In the genomic region with DNA sequence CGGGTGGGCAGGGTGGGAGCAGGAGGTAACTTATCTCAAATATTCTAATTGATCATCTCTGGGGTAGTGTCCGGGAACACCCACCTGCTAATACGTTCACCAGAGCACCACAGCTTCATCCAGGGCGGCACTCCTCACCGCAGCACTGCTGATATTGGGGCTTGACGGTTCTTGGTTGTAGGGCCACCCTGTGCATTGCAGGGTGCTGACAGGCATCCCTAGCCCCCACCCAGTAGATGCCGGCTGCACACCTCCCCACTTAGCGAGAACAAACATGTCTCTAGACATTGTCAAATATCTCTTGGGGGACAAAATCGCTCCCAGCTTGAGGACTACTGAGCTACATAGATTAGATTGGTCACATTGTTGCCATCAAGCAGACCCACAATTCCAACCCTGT, we compare ENCODE assay signal across 21 cellular contexts.
"Had no signal": no experiment of that assay in that cellular context is flagged by ENCODE, and none has a peak within 500 bp of the region (broad histone marks: within the 10 kb centered on the region; RNA-seq: fewer than 3 reads in every experiment).

No MANE protein-coding gene starts in this region.

- H3K4me3 ChIP-seq: colonic mucosa, esophagus squamous epithelium, gastrocnemius medialis, heart right ventricle, left lung, lower lobe of right lung had no signal

- H3K27ac ChIP-seq: colonic mucosa, epithelial cell of prostate, esophagus squamous epithelium, gastrocnemius medialis, heart right ventricle, left lung, lower lobe of right lung had no signal

- DNase-seq: colonic mucosa; cortex of kidney; effector CD8-positive, alpha-beta T cell; effector memory CD8-positive, alpha-beta T cell; endodermal cell; erythroblast; esophagus squamous epithelium; foreskin fibroblast; foreskin melanocyte; gastrocnemius medialis; glutamatergic neuron; head of caudate nucleus; heart right ventricle; hippocampal formation; left cardiac atrium; left lung; left ventricle myocardium superior; lower lobe of right lung; mesendoderm; midbrain had no signal

- H3K27me3 ChIP-seq: colonic mucosa, esophagus squamous epithelium, gastrocnemius medialis had no signal

- H3K9me3 ChIP-seq: colonic mucosa, esophagus squamous epithelium, gastrocnemius medialis, heart right ventricle, left lung, lower lobe of right lung had no signal

- H3K4me1 ChIP-seq: colonic mucosa, gastrocnemius medialis, lower lobe of right lung had no signal

- H3K36me3 ChIP-seq: colonic mucosa, esophagus squamous epithelium, gastrocnemius medialis, heart right ventricle, left lung, lower lobe of right lung had no signal
